8 cellular contexts compared by ENCODE assay signal in the genomic region with DNA sequence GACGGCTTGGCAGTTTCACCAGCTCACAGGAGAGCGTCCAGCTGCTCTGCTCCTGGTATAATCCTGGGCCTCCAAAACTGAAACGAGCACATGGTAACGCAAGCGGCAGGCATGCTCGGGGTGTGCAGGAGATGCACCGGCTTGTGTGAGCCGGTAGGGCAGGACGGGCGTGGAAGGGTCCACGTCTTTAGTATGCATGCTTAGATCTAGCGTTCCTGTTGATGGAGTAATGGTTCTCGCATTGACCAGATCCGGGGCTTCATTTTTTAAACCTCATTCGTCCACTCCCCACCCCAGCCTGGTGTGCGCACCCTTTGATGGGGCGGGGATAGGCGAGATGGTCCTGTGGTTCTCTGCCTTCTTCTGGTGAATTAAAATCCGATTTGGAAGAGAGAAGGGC. TPM values are rescaled to one million over a fixed set of nuclear protein-coding genes. Genes with fewer than 3 reads are reported as not detected.
A peak's percentile ranks its signal among the peaks of the same experiment; 100 is the strongest.
DNase-seq lines count a peak whose midpoint lies in the region; ATAC-seq, FAIRE-seq and TF ChIP-seq lines count a peak whose summit lies in the region.

No MANE protein-coding gene starts in this region.

- peak overlapping the region; percentile 86 for H3K27ac ChIP-seq in right cardiac atrium (ENCODE audit: low read length)

- H3K27me3 ChIP-seq in Caco-2 (replicated peaks; ENCODE audit: control insufficient read depth, insufficient read depth, low read length) (no peaks in the 10 kb centered on the region), right cardiac atrium (ENCODE audit: control insufficient read depth, insufficient read depth) (no peaks in the 10 kb centered on the region)

- DNase-seq in Caco-2 (peak; percentile 32 to 44), GM19239 (ENCODE audit: insufficient read length, low spot score) (peak; percentile 40), right cardiac atrium (peak in 2 of 3 donors; percentile 65 to 69), renal cortical epithelial cell (ENCODE audit: low read depth) (peak; percentile 42), NCI-H226 (no peak), H4 (ENCODE audit: low spot score) (no peak)
- DNase-seq in activated naive CD8-positive, alpha-beta T cell treated with anti-CD3 and anti-CD28 coated beads, Interleukin-2, amount 50 U/mL, for 24 hours: peak; percentile 14

- no peaks in the 10 kb centered on the region for H3K36me3 ChIP-seq in Caco-2 (ENCODE audit: control insufficient read depth, insufficient read depth, low read length)

- peak; percentile 60 for FAIRE-seq in GM19239 (lab: Jason Lieb, UNC)

- WGBS in right cardiac atrium: 2% methylated on average over 19 of the region's 19 CpGs

- ATAC-seq in HG03520 (IDR thresholded peaks at IDR 0.05; ENCODE audit: unreplicated experiment) (peak; percentile 59), right cardiac atrium (peak; percentile 66)
- ATAC-seq in activated naive CD8-positive, alpha-beta T cell treated with anti-CD3 and anti-CD28 coated beads, Interleukin-2, amount 50 U/mL, for 24 hours: peak; percentile 63

- POLR2A ChIA-PET in Caco-2 (lab: Charles Lee): interaction anchor here (0.6 kb wide), 1 partner anchor 42 kb away, joined by 3 read pairs; no protein-coding TSS in a partner anchor

- H3K27ac Mint-ChIP-seq in Caco-2 (ENCODE audit: unreplicated experiment): no peak overlapping the region
- no peak overlapping the region for H3K27ac Mint-ChIP-seq in activated naive CD8-positive, alpha-beta T cell treated with anti-CD3 and anti-CD28 coated beads, Interleukin-2, amount 50 U/mL, for 24 hours

- H3K36me3 Mint-ChIP-seq in Caco-2 (ENCODE audit: insufficient read depth, unreplicated experiment): no peaks in the 10 kb centered on the region
- H3K36me3 Mint-ChIP-seq in activated naive CD8-positive, alpha-beta T cell treated with anti-CD3 and anti-CD28 coated beads, Interleukin-2, amount 50 U/mL, for 24 hours (ENCODE audit: low read depth): no peaks in the 10 kb centered on the region

- H3K9me3 Mint-ChIP-seq in Caco-2 (ENCODE audit: unreplicated experiment): no peaks in the 10 kb centered on the region
- no peaks in the 10 kb centered on the region for H3K9me3 Mint-ChIP-seq in activated naive CD8-positive, alpha-beta T cell treated with anti-CD3 and anti-CD28 coated beads, Interleukin-2, amount 50 U/mL, for 24 hours

- CTCF ChIA-PET in Caco-2 (lab: Charles Lee): no interaction called here

- peaks cover 6% of the 10 kb centered on the region for H3K27me3 Mint-ChIP-seq in Caco-2 (ENCODE audit: insufficient read depth, unreplicated experiment)
- peaks cover 40% of the 10 kb centered on the region for H3K27me3 Mint-ChIP-seq in activated naive CD8-positive, alpha-beta T cell treated with anti-CD3 and anti-CD28 coated beads, Interleukin-2, amount 50 U/mL, for 24 hours

- peak overlapping the region; percentile 36 for H3K4me3 ChIP-seq in Caco-2 (ENCODE audit: low read depth, low read length)
- H3K4me3 ChIP-seq in right cardiac atrium (ENCODE audit: low read length): peak overlapping the region; percentile 87

- peaks cover 7% of the 10 kb centered on the region for H3K4me1 Mint-ChIP-seq in Caco-2 (ENCODE audit: low read depth, unreplicated experiment)
- H3K4me1 Mint-ChIP-seq in activated naive CD8-positive, alpha-beta T cell treated with anti-CD3 and anti-CD28 coated beads, Interleukin-2, amount 50 U/mL, for 24 hours: peaks cover 9% of the 10 kb centered on the region

- intact Hi-C loops in Caco-2 (cut with micrococcal nuclease; ENCODE audit: unreplicated experiment) (loop anchor here (2.0 to 5.0 kb wide), 2 partner anchors 39 to 48 kb away; a partner anchor contains a TSS), right cardiac atrium (cut with DNase I) (no loop called here)

- BruUV-seq in Caco-2 (replicated peaks; lab: Mats Ljungman, UMichigan): no TSS peak

- H3K9me3 ChIP-seq in Caco-2 (no peaks in the 10 kb centered on the region), right cardiac atrium (ENCODE audit: control insufficient read depth, low read length) (no peaks in the 10 kb centered on the region)

- H3K4me3 Mint-ChIP-seq in Caco-2 (ENCODE audit: unreplicated experiment): peak overlapping the region; percentile 73
- H3K4me3 Mint-ChIP-seq in activated naive CD8-positive, alpha-beta T cell treated with anti-CD3 and anti-CD28 coated beads, Interleukin-2, amount 50 U/mL, for 24 hours: peak overlapping the region; percentile 63

- H3K4me1 ChIP-seq in Caco-2 (0 out of 2 replicates have a peak, but pooled peaks cover 4% of the 10 kb centered on the region), right cardiac atrium (ENCODE audit: control insufficient read depth, insufficient read depth, low read length) (peaks cover 3% of the 10 kb centered on the region)

- no peak for TF ChIP-seq CTCF in Caco-2 (IDR thresholded peaks at IDR 0.05; ENCODE audit: insufficient read depth in 1 of 2, low read depth in 1 of 2, low read length in 1 of 2, severe bottlenecking in 1 of 2, unreplicated experiment in 1 of 2)

RNA-seq across cellular contexts. Expression of a gene that starts 39.7 kb away (rescaled TPM):
- 5.1 and 6.6 TPM in 2 replicates for total RNA-seq in Caco-2 (2022)
- total RNA-seq in right cardiac atrium: 10 to 100 TPM in 3 of 4 donors, 1 to 10 TPM in 1; 8.6 to 17.6 (median 13.4) TPM
- polyA plus RNA-seq in right cardiac atrium: 7.9 TPM
- 21.2 and 31.9 TPM in 2 replicates for total RNA-seq in renal cortical epithelial cell
- 1.4 and 2.2 TPM in 2 replicates for total RNA-seq in H4 (2014; rRNA removed; shearing (Covaris generic))

RNA-seq across cellular contexts. Expression of a gene that starts 47.2 kb away (rescaled TPM):
- total RNA-seq in Caco-2 (2022): 2.1 and 2.7 TPM in 2 replicates
- 10 to 100 TPM; 25.8 to 34.7 (median 29.7) TPM for total RNA-seq in right cardiac atrium
- polyA plus RNA-seq in right cardiac atrium: 19.6 TPM
- total RNA-seq in renal cortical epithelial cell: 21.4 and 78.5 TPM in 2 replicates
- total RNA-seq in H4 (2014; rRNA removed; shearing (Covaris generic)): 13.6 and 22.0 TPM in 2 replicates

Comparison
In these comparisons a context has a peak if more than half of its experiments do, and no peak if none do; other contexts are left out.
1. DNase-seq: peak in Caco-2 (2 of 2), GM19239 (single experiment), activated naive CD8-positive, alpha-beta T cell treated with anti-CD3 and anti-CD28 coated beads, Interleukin-2, amount 50 U/mL, for 24 hours (single experiment), right cardiac atrium (2 of 3) and renal cortical epithelial cell (single experiment); none in NCI-H226 (single experiment) and H4 (single experiment).
2. Peak in every context shown above with its lines, with median percentiles within 50 percentile points of each other: ATAC-seq.